10 cellular contexts compared by ENCODE assay signal in genomic region chr7:194257-194995, GRCh38. TPM values are rescaled to one million over a fixed set of nuclear protein-coding genes. Genes with fewer than 3 reads are reported as not detected.
DNase-seq lines count a peak whose midpoint lies in the region; ATAC-seq, FAIRE-seq and TF ChIP-seq lines count a peak whose summit lies in the region.
"Had no signal": no experiment of that assay in that cellular context is flagged by ENCODE, and none has a peak within 500 bp of the region (broad histone marks: within the 10 kb centered on the region; RNA-seq: fewer than 3 reads in every experiment).

No MANE protein-coding gene starts in this region.

- no peak for DNase-seq in CD8-positive, alpha-beta T cell
- DNase-seq in SJCRH30 (peak in 1 of 2 experiments; percentile 42), DMS53 treated with DMSO at 0.1 percent for 48 hours (lab: John Stamatoyannopoulos, UW; ENCODE audit: unreplicated experiment) (no peak), GM19239 (ENCODE audit: insufficient read length, low spot score) (no peak), mesenteric fat pad (ENCODE audit: low spot score) (no peak), T-helper 2 cell (no peak)
- DNase-seq: NCI-H1092 had no signal

- H2AFZ ChIP-seq in parathyroid adenoma = no peak overlapping the region

- TF ChIP-seq CTCF in CD8-positive, alpha-beta T cell (IDR thresholded peaks at IDR 0.05) = no peak
- TF ChIP-seq CTCF in gastroesophageal sphincter (IDR thresholded peaks at IDR 0.05) = no peak
- no peak for TF ChIP-seq CTCF in parathyroid adenoma (IDR thresholded peaks at IDR 0.05)

- H3K27me3 ChIP-seq in CD8-positive, alpha-beta T cell (ENCODE audit: insufficient read depth, low read length) = peaks cover 6% of the 10 kb centered on the region
- H3K27me3 ChIP-seq in SJCRH30 = no peaks in the 10 kb centered on the region
- no peaks in the 10 kb centered on the region for H3K27me3 ChIP-seq in gastroesophageal sphincter
- no peaks in the 10 kb centered on the region for H3K27me3 ChIP-seq in parathyroid adenoma (ENCODE audit: control insufficient read depth, insufficient read depth, low read length)

- peaks cover 3% of the 10 kb centered on the region for H3K79me2 ChIP-seq in parathyroid adenoma

- H3K27ac ChIP-seq in CD8-positive, alpha-beta T cell (ENCODE audit: low read depth, low read length) = no peak overlapping the region
- H3K27ac ChIP-seq in SJCRH30 (no peak overlapping the region), gastroesophageal sphincter (peak overlapping the region in 3 of 4 donors; percentile 92 to 95 (median 94)), parathyroid adenoma (no peak overlapping the region)

- intact Hi-C loops in CD8-positive, alpha-beta T cell (cut with DNase I, micrococcal nuclease) = no loop called here

- H3K27ac Mint-ChIP-seq in CD8-positive, alpha-beta T cell = no peak overlapping the region

- CTCF ChIA-PET in CD8-positive, alpha-beta T cell (lab: Charles Lee) = no interaction called here

- TF ChIP-seq POLR2A in gastroesophageal sphincter (IDR thresholded peaks at IDR 0.05) = no peak

- no peaks in the 10 kb centered on the region for H3K9me3 ChIP-seq in CD8-positive, alpha-beta T cell (ENCODE audit: low read length)
- H3K9me3 ChIP-seq in SJCRH30 (replicated peaks) (no peaks in the 10 kb centered on the region), gastroesophageal sphincter (no peaks in the 10 kb centered on the region), parathyroid adenoma (ENCODE audit: control insufficient read depth, low read length) (no peaks in the 10 kb centered on the region)

- no peak for TF ChIP-seq EP300 in gastroesophageal sphincter (IDR thresholded peaks at IDR 0.05)

- peaks cover 3% of the 10 kb centered on the region for H3K4me1 Mint-ChIP-seq in CD8-positive, alpha-beta T cell (ENCODE audit: low read depth)

- no peak overlapping the region for H3K4me3 ChIP-seq in CD8-positive, alpha-beta T cell (ENCODE audit: low read depth, low read length)
- peak overlapping the region; percentile 58 for H3K4me3 ChIP-seq in SJCRH30
- peak overlapping the region; percentile 61 to 86 for H3K4me3 ChIP-seq in gastroesophageal sphincter
- peak overlapping the region; percentile 27 for H3K4me3 ChIP-seq in parathyroid adenoma (ENCODE audit: low read depth, low read length)

- 13 to 60% methylated on average over 1 to 3 of the region's 27 CpGs for WGBS in gastroesophageal sphincter (ENCODE audit: low coverage in 1 of 2), 2 donors

- no peaks in the 10 kb centered on the region for H3K36me3 ChIP-seq in CD8-positive, alpha-beta T cell (ENCODE audit: insufficient read depth, low read length)
- H3K36me3 ChIP-seq in SJCRH30 (no peaks in the 10 kb centered on the region), gastroesophageal sphincter (peaks cover 0 to 42% of the 10 kb centered on the region in 2 donors), parathyroid adenoma (ENCODE audit: control insufficient read depth, insufficient read depth, low read length) (no peaks in the 10 kb centered on the region)

- no peaks in the 10 kb centered on the region for H3K4me1 ChIP-seq in CD8-positive, alpha-beta T cell (ENCODE audit: insufficient read depth, low read length)
- H3K4me1 ChIP-seq in SJCRH30 (no peaks in the 10 kb centered on the region), gastroesophageal sphincter (peaks cover 0 to 75% (median 29%) of the 10 kb centered on the region in 3 donors), parathyroid adenoma (peaks cover 6% of the 10 kb centered on the region)

- H3K27me3 Mint-ChIP-seq in CD8-positive, alpha-beta T cell (ENCODE audit: low read depth) = peaks cover 34% of the 10 kb centered on the region

- H3K4me2 ChIP-seq in parathyroid adenoma (ENCODE audit: low read length) = peak overlapping the region; percentile 76

- no peak overlapping the region for H3K9ac ChIP-seq in parathyroid adenoma

- no peak for FAIRE-seq in GM19239 (lab: Jason Lieb, UNC)
- FAIRE-seq: GM18507 had no signal

- peak overlapping the region; percentile 58 for H3K4me3 Mint-ChIP-seq in CD8-positive, alpha-beta T cell

- POLR2A ChIA-PET in CD8-positive, alpha-beta T cell (lab: Charles Lee) = no interaction called here

- no peaks in the 10 kb centered on the region for H3K9me3 Mint-ChIP-seq in CD8-positive, alpha-beta T cell

- no peak for ATAC-seq in CD8-positive, alpha-beta T cell
- ATAC-seq in gastroesophageal sphincter = no peak

- no peaks in the 10 kb centered on the region for H3K36me3 Mint-ChIP-seq in CD8-positive, alpha-beta T cell

RNA-seq across cellular contexts. Expression of gene FAM20C, which starts 2.1 kb away (rescaled TPM):
- total RNA-seq in CD8-positive, alpha-beta T cell = under 1 TPM; 0.14 to 0.39 TPM
- 6.1 and 7.0 TPM in 2 replicates for total RNA-seq in SJCRH30 (2014; rRNA removed; shearing (Covaris generic))
- 10 to 100 TPM; 41.9 to 87.5 (median 73.6) TPM for total RNA-seq in gastroesophageal sphincter
- total RNA-seq in mesenteric fat pad = 121 TPM

Comparison
In these comparisons a context has a peak if more than half of its experiments do, and no peak if none do; other contexts are left out.
1. H3K27ac ChIP-seq: peak in gastroesophageal sphincter (3 of 4); none in CD8-positive, alpha-beta T cell (single experiment), SJCRH30 (single experiment) and parathyroid adenoma (single experiment).